8 cellular contexts compared by ENCODE assay signal in the genomic region with DNA sequence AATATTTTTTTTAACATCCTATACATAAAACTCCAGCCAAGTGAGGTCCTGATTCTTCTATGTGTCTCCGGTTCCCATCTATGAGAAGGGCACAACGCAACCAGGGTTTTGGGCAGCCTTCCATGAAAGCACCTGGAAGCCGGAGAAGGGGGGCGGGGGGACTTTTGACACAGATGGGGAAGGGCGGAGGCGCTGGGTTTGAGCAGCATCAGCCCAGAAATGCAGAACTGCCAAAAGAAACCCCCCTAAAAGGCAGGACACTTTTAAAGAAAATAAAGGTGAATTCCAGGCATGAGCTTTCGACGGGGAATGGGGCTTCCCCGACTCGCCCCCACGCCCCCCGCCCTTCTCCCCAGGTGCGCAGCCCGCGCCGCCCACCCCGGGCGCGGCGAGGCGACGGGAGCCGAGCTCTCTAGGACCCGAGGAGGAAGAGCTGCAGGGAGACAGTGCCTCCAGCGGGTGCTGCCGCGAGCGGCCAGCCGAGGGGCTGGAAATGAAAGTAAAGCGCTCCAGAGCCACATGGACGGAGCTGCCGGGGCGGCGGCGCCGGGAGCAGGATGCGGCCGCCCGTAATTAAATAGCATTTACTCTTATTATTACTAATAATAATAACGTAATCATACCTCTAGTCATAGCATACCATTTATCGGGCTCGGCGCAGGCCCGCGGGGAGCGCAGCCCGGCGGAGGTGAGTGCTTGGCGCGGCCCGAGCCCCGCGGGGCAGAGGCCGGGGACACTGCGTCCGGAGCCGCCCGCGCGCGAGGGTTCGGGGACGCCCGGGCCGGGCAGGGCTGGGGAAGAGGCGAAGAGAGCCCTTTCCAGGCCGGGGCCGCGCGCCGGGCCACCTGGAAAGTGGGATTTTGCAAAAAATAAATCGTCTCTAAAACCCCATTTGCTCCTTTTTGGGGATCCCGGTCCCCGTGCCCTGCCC. TPM values are rescaled to one million over a fixed set of nuclear protein-coding genes. Genes with fewer than 3 reads are reported as not detected.
DNase-seq lines count a peak whose midpoint lies in the region; ATAC-seq and TF ChIP-seq lines count a peak whose summit lies in the region.

A gene with protein sequence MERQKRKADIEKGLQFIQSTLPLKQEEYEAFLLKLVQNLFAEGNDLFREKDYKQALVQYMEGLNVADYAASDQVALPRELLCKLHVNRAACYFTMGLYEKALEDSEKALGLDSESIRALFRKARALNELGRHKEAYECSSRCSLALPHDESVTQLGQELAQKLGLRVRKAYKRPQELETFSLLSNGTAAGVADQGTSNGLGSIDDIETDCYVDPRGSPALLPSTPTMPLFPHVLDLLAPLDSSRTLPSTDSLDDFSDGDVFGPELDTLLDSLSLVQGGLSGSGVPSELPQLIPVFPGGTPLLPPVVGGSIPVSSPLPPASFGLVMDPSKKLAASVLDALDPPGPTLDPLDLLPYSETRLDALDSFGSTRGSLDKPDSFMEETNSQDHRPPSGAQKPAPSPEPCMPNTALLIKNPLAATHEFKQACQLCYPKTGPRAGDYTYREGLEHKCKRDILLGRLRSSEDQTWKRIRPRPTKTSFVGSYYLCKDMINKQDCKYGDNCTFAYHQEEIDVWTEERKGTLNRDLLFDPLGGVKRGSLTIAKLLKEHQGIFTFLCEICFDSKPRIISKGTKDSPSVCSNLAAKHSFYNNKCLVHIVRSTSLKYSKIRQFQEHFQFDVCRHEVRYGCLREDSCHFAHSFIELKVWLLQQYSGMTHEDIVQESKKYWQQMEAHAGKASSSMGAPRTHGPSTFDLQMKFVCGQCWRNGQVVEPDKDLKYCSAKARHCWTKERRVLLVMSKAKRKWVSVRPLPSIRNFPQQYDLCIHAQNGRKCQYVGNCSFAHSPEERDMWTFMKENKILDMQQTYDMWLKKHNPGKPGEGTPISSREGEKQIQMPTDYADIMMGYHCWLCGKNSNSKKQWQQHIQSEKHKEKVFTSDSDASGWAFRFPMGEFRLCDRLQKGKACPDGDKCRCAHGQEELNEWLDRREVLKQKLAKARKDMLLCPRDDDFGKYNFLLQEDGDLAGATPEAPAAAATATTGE (plus strand): TSS at position 441 of the 931 bp plus-strand sequence. CDS start 19,136 bp downstream, outside the sequence.

- peaks cover 3% of the 10 kb centered on the region for H3K4me1 ChIP-seq in colonic mucosa

- H3K9me3 ChIP-seq in colonic mucosa: no peaks in the 10 kb centered on the region

- no peaks in the 10 kb centered on the region for H3K27me3 ChIP-seq in colonic mucosa

- H3K9ac ChIP-seq in colonic mucosa (ENCODE audit: low read depth in 2 of 2, low read length in 2 of 2): peak within 1 kb of the TSS; percentile 84 to 93

- peak; percentile 39 for TF ChIP-seq CTCF in colonic mucosa (IDR thresholded peaks at IDR 0.05)

- peak within 1 kb of the TSS; percentile 98 for H3K4me3 ChIP-seq in colonic mucosa

- ATAC-seq in GM19025 (IDR thresholded peaks at IDR 0.05; ENCODE audit: low read depth, unreplicated experiment) (peak; percentile 91), HG03280 (IDR thresholded peaks at IDR 0.05; ENCODE audit: unreplicated experiment) (peak; percentile 86)

- peak within 1 kb of the TSS; percentile 77 for H3K27ac ChIP-seq in colonic mucosa

- intact Hi-C loops in colonic mucosa (cut with DNase I): loop anchor here (5.0 kb wide), 1 partner anchor 66 kb away; no protein-coding TSS in a partner anchor

- peak; percentile 80 to 87 for DNase-seq in AML-193 (lab: John Stamatoyannopoulos, UW)
- peak; percentile 69 for DNase-seq in NCI-H460 (ENCODE audit: extremely low read depth, low read depth)
- peak; percentile 89 for DNase-seq in activated CD4-positive, alpha-beta T cell treated with anti-CD3 and anti-CD28 coated beads for 48 hours
- DNase-seq in colonic mucosa: peak; percentile 85
- peak; percentile 95 for DNase-seq in left kidney (ENCODE audit: low read depth, low spot score)
- peak; percentile 82 for DNase-seq in stimulated activated CD4-positive, alpha-beta T cell treated with anti-CD3 and anti-CD28 coated beads, Interleukin-2, amount 100 ng/mL, for 24 hours

- H3K36me3 ChIP-seq in colonic mucosa: no peaks in the 10 kb centered on the region

RNA-seq across cellular contexts. Expression of the gene that starts here (rescaled TPM):
- 23.5 and 23.7 TPM in 2 replicates for total RNA-seq in NCI-H460 (2014; rRNA removed; shearing (Covaris generic))
- 34.0 and 39.0 TPM in 2 replicates for polyA plus RNA-seq in NCI-H460 (2014; cell fraction: nucleus; rRNA removed)
- total RNA-seq in colonic mucosa: 10 to 100 TPM; 35.2 to 51.7 TPM

Comparison
In these comparisons a context has a peak if more than half of its experiments do, and no peak if none do; other contexts are left out.
1. Peak in every context shown above with its lines: DNase-seq, ATAC-seq, H3K4me3 ChIP-seq and H3K27ac ChIP-seq.